ENCODE assay signal across 8 cellular contexts in the genomic region with DNA sequence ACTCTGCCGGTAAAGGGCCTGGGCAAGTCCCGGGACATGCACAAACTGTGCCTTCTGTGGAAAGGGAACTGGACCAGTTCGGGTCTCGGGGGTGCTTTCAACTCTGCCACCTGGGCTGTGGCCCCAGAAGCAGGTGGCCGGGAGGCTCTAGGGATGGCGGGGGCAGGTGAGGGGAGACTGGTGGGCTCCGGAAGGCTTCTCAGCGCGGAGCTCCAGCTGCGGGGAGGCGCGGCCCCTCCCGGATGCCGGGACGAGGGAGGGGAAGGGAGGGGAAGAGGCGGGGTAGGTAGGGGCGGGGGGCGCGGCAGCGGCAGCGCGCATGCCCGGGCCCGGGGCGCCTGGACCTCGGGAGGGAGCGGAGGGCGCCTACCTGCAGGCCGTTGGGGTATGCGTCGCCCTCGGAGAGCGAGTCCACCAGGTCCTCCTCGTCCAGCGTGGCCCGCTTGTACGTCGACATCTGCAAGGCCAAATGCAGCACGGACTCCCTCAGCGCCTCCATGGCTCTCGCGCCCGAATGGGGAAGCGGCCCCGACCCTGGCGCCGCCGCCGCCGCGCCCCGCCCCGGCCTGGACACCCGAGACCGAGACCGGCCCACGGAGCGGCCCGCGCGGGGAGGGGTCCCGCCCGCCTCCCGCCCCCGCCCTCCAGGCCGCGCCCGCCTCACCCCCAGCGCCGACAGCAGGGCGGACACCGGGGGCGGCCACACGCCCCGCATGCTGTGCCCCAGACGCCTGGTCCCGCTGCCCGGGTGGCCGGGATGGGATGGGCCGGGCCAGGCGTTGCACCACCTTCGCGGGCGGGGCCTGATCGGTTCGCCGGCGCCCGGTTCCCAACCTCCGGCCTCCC. TPM values are rescaled to one million over a fixed set of nuclear protein-coding genes. Genes with fewer than 3 reads are reported as not detected.
DNase-seq lines count a peak whose midpoint lies in the region; ATAC-seq and TF ChIP-seq lines count a peak whose summit lies in the region.

A gene (minus strand): TSS at position 764 of the 846 bp plus-strand sequence. CDS start 49 bp downstream, at position 715.

- H3K36me3 Mint-ChIP-seq in neural progenitor cell, result no peaks in the 10 kb centered on the region

- peak; percentile 30 for DNase-seq in NCI-H2227 treated with DMSO at 0.1 percent for 48 hours (lab: John Stamatoyannopoulos, UW)
- peak; percentile 21 to 43 for DNase-seq in activated T-helper 1 cell treated with anti-CD3 and anti-CD28 coated beads, Interleukin-2, amount 50 U/mL, for 16 hours (ENCODE audit: low read depth in 1 of 2, low spot score in 1 of 2)
- no peak for DNase-seq in fibroblast of the aortic adventitia (ENCODE audit: low read depth)
- DNase-seq in neural progenitor cell (ENCODE audit: low spot score), result peak; percentile 76
- DNase-seq in vagina (ENCODE audit: extremely low spot score in 2 of 2), result no peak
- DNase-seq in NAMALWA (ENCODE audit: low spot score), result no peak

- no peak within 1 kb of the TSS for H3K9ac ChIP-seq in neural progenitor cell

- no peak for TF ChIP-seq CTCF in fibroblast of the aortic adventitia (IDR thresholded peaks at IDR 0.05; ENCODE audit: insufficient read depth, low read length)
- TF ChIP-seq CTCF in neural progenitor cell (IDR thresholded peaks at IDR 0.05), result no peak
- TF ChIP-seq CTCF in vagina (IDR thresholded peaks at IDR 0.05), result no peak

- peaks cover 3% of the 10 kb centered on the region for H3K27me3 Mint-ChIP-seq in neural progenitor cell (ENCODE audit: insufficient read depth, low read depth)

- H3K4me2 ChIP-seq in neural progenitor cell, result peak within 1 kb of the TSS; percentile 91

- H3K4me1 ChIP-seq in neural progenitor cell (peaks cover 18% of the 10 kb centered on the region), vagina (peaks cover 64% of the 10 kb centered on the region)

- no peaks in the 10 kb centered on the region for H3K9me3 Mint-ChIP-seq in neural progenitor cell

- H3K79me2 ChIP-seq in neural progenitor cell (ENCODE audit: low read depth), result no peaks in the 10 kb centered on the region

- H2AFZ ChIP-seq in neural progenitor cell (replicated peaks), result no peak within 1 kb of the TSS

- H3F3A ChIP-seq in neural progenitor cell (ENCODE audit: low read depth), result peaks cover 13% of the 10 kb centered on the region

- ATAC-seq in HG03571 (IDR thresholded peaks at IDR 0.05; ENCODE audit: unreplicated experiment), result no peak

- H3K4me3 Mint-ChIP-seq in neural progenitor cell, result peak within 1 kb of the TSS; percentile 91

- peaks cover 86% of the 10 kb centered on the region for H3K27me3 ChIP-seq in neural progenitor cell
- H3K27me3 ChIP-seq in vagina, result no peaks in the 10 kb centered on the region

- H3K9me3 ChIP-seq in neural progenitor cell (ENCODE audit: low read depth) (no peaks in the 10 kb centered on the region), vagina (no peaks in the 10 kb centered on the region)

- H3K27ac Mint-ChIP-seq in neural progenitor cell, result peak within 1 kb of the TSS; percentile 60

- intact Hi-C loops in vagina (cut with DNase I), result no loop called here

- peaks cover 77% of the 10 kb centered on the region for H4K20me1 ChIP-seq in neural progenitor cell (ENCODE audit: low read depth)

- H3K27ac ChIP-seq in neural progenitor cell (no peak within 1 kb of the TSS), vagina (peak within 1 kb of the TSS; percentile 87)

- peak in 1 of 2 donors; percentile 22 for TF ChIP-seq POLR2A in vagina (IDR thresholded peaks at IDR 0.05)

- peak within 1 kb of the TSS; percentile 49 for H3K4me3 ChIP-seq in GM08714 (ENCODE audit: low read length)
- H3K4me3 ChIP-seq in fibroblast of the aortic adventitia (ENCODE audit: low read depth, low read length), result peak within 1 kb of the TSS; percentile 82
- peak within 1 kb of the TSS; percentile 62 for H3K4me3 ChIP-seq in neural progenitor cell
- H3K4me3 ChIP-seq in vagina, result peak within 1 kb of the TSS; percentile 59 to 86

- H3K4me1 Mint-ChIP-seq in neural progenitor cell, result peaks cover 37% of the 10 kb centered on the region

- H3K36me3 ChIP-seq in neural progenitor cell (no peaks in the 10 kb centered on the region), vagina (no peaks in the 10 kb centered on the region)

RNA-seq across cellular contexts. Expression of the gene that starts here (rescaled TPM):
- total RNA-seq in fibroblast of the aortic adventitia (ENCODE audit: low replicate concordance), result 30.7 and 90.4 TPM in 2 replicates
- 12.5 and 15.2 TPM in 2 replicates for total RNA-seq in neural progenitor cell (ENCODE audit: low replicate concordance)
- 93.8 TPM for total RNA-seq in vagina

Comparison
In these comparisons a context has a peak if more than half of its experiments do, and no peak if none do; other contexts are left out.
1. DNase-seq: peak in NCI-H2227 treated with DMSO at 0.1 percent for 48 hours (single experiment), activated T-helper 1 cell treated with anti-CD3 and anti-CD28 coated beads, Interleukin-2, amount 50 U/mL, for 16 hours (2 of 2) and neural progenitor cell (single experiment); none in fibroblast of the aortic adventitia (single experiment), vagina (0 of 2) and NAMALWA (single experiment).
2. Peak in every context shown above with its lines, with median percentiles within 50 percentile points of each other: H3K4me3 ChIP-seq.